ENCODE assay signal across 8 cellular contexts in the genomic region with DNA sequence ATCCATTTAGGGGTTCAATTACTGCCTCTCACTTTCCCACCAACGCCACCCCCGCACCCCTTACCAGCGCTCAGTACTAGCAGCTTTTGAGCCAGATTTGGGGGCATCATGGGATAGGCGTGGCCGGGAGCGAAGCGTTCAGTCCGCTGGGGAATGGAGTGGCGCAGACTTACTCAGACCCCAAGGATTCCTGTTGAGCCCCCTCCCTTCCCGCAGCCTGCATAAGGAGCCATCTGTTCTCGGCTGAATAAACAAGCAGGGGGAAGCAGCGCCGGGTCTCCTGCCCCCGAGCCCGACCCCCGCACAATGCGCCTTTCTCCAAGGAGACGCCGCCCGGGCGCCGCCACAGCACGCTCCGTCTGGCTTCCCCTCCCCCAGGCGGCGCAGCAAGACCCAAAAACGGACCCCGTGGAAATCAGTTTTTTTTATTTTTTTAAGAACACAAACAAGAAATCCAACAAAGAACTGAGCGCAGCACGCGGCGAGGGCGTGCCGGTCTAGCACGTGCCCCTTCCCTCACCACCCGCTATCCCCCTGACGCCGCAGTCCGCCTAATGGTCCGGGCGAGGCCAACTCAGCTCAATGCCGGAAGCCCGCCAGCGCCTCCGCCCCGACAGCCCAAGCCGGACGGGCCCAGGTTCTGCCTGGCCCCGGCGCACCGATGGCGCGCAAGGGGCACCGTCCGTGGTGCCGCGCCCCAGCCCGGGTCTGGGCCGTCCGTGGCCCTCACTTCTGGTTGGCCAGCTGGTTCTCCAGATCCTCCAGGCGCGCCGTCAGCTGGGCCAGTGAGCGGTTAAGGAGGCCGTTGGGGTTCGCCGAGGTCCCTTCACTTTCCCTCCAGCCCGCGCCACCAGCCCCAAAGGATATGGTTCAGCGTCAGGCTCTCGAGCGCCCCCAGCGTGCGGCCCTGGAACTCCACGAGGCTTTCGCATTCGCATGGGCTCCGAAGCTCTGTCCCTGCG. TPM values are rescaled to one million over a fixed set of nuclear protein-coding genes. Genes with fewer than 3 reads are reported as not detected.
DNase-seq lines count a peak whose midpoint lies in the region; ATAC-seq, FAIRE-seq and TF ChIP-seq lines count a peak whose summit lies in the region.

No MANE protein-coding gene starts in this region.

- H3K27ac ChIP-seq in Karpas-422 (ENCODE audit: low read length) (no peak overlapping the region), ovary (no peak overlapping the region), thymus (ENCODE audit: low read depth) (no peak overlapping the region)

- no peak for TF ChIP-seq EP300 in ovary (IDR thresholded peaks at IDR 0.05)

- H3K4me3 ChIP-seq in Karpas-422 (ENCODE audit: low read length) (no peak overlapping the region), ovary (peak overlapping the region; percentile 41), thymus (ENCODE audit: low read length) (peak overlapping the region; percentile 28)

- H3K9me3 ChIP-seq in Karpas-422 (ENCODE audit: low read length) (no peaks in the 10 kb centered on the region), ovary (no peaks in the 10 kb centered on the region), thymus (ENCODE audit: control insufficient read depth) (no peaks in the 10 kb centered on the region)

- H3K4me2 ChIP-seq in Karpas-422 (ENCODE audit: low read depth, low read length, poor library complexity, severe bottlenecking), result no peak overlapping the region

- no peak for TF ChIP-seq POLR2A in GM12891 (IDR thresholded peaks at IDR 0.05; ENCODE audit: low read depth, low read length)
- TF ChIP-seq POLR2A in ovary (IDR thresholded peaks at IDR 0.05), result no peak

- peak; percentile 90 to 92 for ATAC-seq in activated naive CD4-positive, alpha-beta T cell treated with anti-CD3 and anti-CD28 coated beads, Interleukin-2, amount 50 U/mL, for 72 hours
- peak; percentile 88 for ATAC-seq in Right ventricle myocardium inferior
- no peak for ATAC-seq in GM18861 (IDR thresholded peaks at IDR 0.05; ENCODE audit: unreplicated experiment)

- DNase-seq in GM12891 (ENCODE audit: insufficient read length, low spot score) (peak; percentile 79), Karpas-422 (peak; percentile 76), SKM-1 (lab: John Stamatoyannopoulos, UW; ENCODE audit: unreplicated experiment) (peak; percentile 78), Right ventricle myocardium inferior (ENCODE audit: missing footprints) (peak; percentile 92), ovary (peak; percentile 59 to 81 (median 68))
- peak; percentile 86 to 94 for DNase-seq in activated naive CD4-positive, alpha-beta T cell treated with anti-CD3 and anti-CD28 coated beads, Interleukin-2, amount 50 U/mL, for 72 hours (ENCODE audit: low spot score in 2 of 2)

- H3K36me3 ChIP-seq in Karpas-422 (ENCODE audit: insufficient read depth, low read length) (no peaks in the 10 kb centered on the region), ovary (no peaks in the 10 kb centered on the region), thymus (ENCODE audit: control insufficient read depth, insufficient read depth) (no peaks in the 10 kb centered on the region)

- 0 out of 2 replicates have a peak, but pooled peaks cover 4% of the 10 kb centered on the region for H4K20me1 ChIP-seq in Karpas-422 (ENCODE audit: insufficient read depth, low read depth, low read length)

- no peaks in the 10 kb centered on the region for H3K27me3 ChIP-seq in Karpas-422 (ENCODE audit: low read length)
- H3K27me3 ChIP-seq in ovary, result no peaks in the 10 kb centered on the region
- peaks cover 23% of the 10 kb centered on the region for H3K27me3 ChIP-seq in thymus (ENCODE audit: control insufficient read depth, insufficient read depth)

- H3K79me2 ChIP-seq in Karpas-422 (ENCODE audit: low read length), result no peaks in the 10 kb centered on the region

- TF ChIP-seq CTCF in ovary (IDR thresholded peaks at IDR 0.05), result peak; percentile 34 to 65 (median 37)

- no peak overlapping the region for H2AFZ ChIP-seq in Karpas-422 (ENCODE audit: low read length)

- H3K27ac Mint-ChIP-seq in activated naive CD4-positive, alpha-beta T cell treated with anti-CD3 and anti-CD28 coated beads, Interleukin-2, amount 50 U/mL, for 72 hours, result no peak overlapping the region

- no peaks in the 10 kb centered on the region for H3K4me1 ChIP-seq in Karpas-422 (ENCODE audit: low read length)
- H3K4me1 ChIP-seq in ovary (ENCODE audit: insufficient read depth), result no peaks in the 10 kb centered on the region
- H3K4me1 ChIP-seq in thymus (ENCODE audit: control insufficient read depth, insufficient read depth, low read length), result no peaks in the 10 kb centered on the region

- no peaks in the 10 kb centered on the region for H3K9me2 ChIP-seq in Karpas-422 (replicated peaks; ENCODE audit: insufficient read depth, low read length)

- 1 to 2% (median 1%) methylated on average over 64 to 79 of the region's 79 CpGs for WGBS in ovary, 3 donors
- 7% methylated on average over 79 of the region's 79 CpGs for WGBS in thymus

- H3K36me3 Mint-ChIP-seq in activated naive CD4-positive, alpha-beta T cell treated with anti-CD3 and anti-CD28 coated beads, Interleukin-2, amount 50 U/mL, for 72 hours, result no peaks in the 10 kb centered on the region

- no peaks in the 10 kb centered on the region for H3K9me3 Mint-ChIP-seq in activated naive CD4-positive, alpha-beta T cell treated with anti-CD3 and anti-CD28 coated beads, Interleukin-2, amount 50 U/mL, for 72 hours

- intact Hi-C loops in Right ventricle myocardium inferior (cut with DNase I) (loop anchor here (2.0 kb wide), 2 partner anchors 199 to 283 kb away; no protein-coding TSS in a partner anchor), ovary (cut with DNase I) (no loop called here)

- no peak overlapping the region for H3K9ac ChIP-seq in Karpas-422 (ENCODE audit: low read length)

- no peak for FAIRE-seq in GM12891 (lab: Jason Lieb, UNC)

TF ChIP-seq in GM12891, 5 proteins besides CTCF, POLR2A, EP300 and RAD21:
- no peak for TF ChIP-seq POLR2AphosphoS5 (IDR thresholded peaks at IDR 0.05; ENCODE audit: low read depth, low read length)
- no peak for TF ChIP-seq POU2F2 (IDR thresholded peaks at IDR 0.05; ENCODE audit: low read depth, low read length)
- no peak for TF ChIP-seq PAX5 (IDR thresholded peaks at IDR 0.05; ENCODE audit: insufficient read depth, low read length, severe bottlenecking)
- no peak for TF ChIP-seq TAF1 (IDR thresholded peaks at IDR 0.05; ENCODE audit: low read depth, low read length)
- no peak for TF ChIP-seq SPI1 (IDR thresholded peaks at IDR 0.05; ENCODE audit: low read depth, low read length)

RNA-seq across cellular contexts. Expression of a gene that starts 13.3 kb away (rescaled TPM):
- polyA plus RNA-seq in GM12891 (2012; ENCODE audit: low read depth, missing spikeins), result not detected
- not detected in 2 replicates for total RNA-seq in Karpas-422 (2014; rRNA removed; shearing (Covaris generic); ENCODE audit: low replicate concordance)
- not detected for total RNA-seq in activated naive CD4-positive, alpha-beta T cell treated with anti-CD3 and anti-CD28 coated beads, Interleukin-2, amount 50 U/mL, for 72 hours
- total RNA-seq in Right ventricle myocardium inferior (not detected), ovary (under 1 TPM in 2 of 7 donors, not detected in 5; 0.36 to 0.38 TPM)
- polyA plus RNA-seq in ovary (not detected), thymus (0.07 TPM)

RNA-seq across cellular contexts. Expression of a gene that starts 14.8 kb away (rescaled TPM):
- not detected for polyA plus RNA-seq in GM12891 (2012; ENCODE audit: low read depth, missing spikeins)
- total RNA-seq in Karpas-422 (2014; rRNA removed; shearing (Covaris generic); ENCODE audit: low replicate concordance), result not detected in 2 replicates
- total RNA-seq in activated naive CD4-positive, alpha-beta T cell treated with anti-CD3 and anti-CD28 coated beads, Interleukin-2, amount 50 U/mL, for 72 hours, result 1 to 10 TPM in 1 of 2 donors, under 1 TPM in 1; 0.11 to 1.4 TPM
- total RNA-seq in Right ventricle myocardium inferior, result not detected
- under 1 TPM in 1 of 7 donors, not detected in 6; 0.10 TPM for total RNA-seq in ovary
- polyA plus RNA-seq in ovary, result not detected
- 0.14 TPM for polyA plus RNA-seq in thymus

RNA-seq across cellular contexts. Expression of a gene that starts 39.0 kb away (rescaled TPM):
- polyA plus RNA-seq in GM12891 (2012; ENCODE audit: low read depth, missing spikeins), result not detected
- total RNA-seq in Karpas-422 (2014; rRNA removed; shearing (Covaris generic); ENCODE audit: low replicate concordance), result not detected in 2 replicates
- total RNA-seq in activated naive CD4-positive, alpha-beta T cell treated with anti-CD3 and anti-CD28 coated beads, Interleukin-2, amount 50 U/mL, for 72 hours, result not detected
- total RNA-seq in Right ventricle myocardium inferior (5.7 TPM), ovary (100 to 1,000 TPM in 2 of 7 donors, 10 to 100 TPM in 3, 1 to 10 TPM in 1, not detected in 1; 4.0 to 622 (median 33.3) TPM)
- polyA plus RNA-seq in ovary (10 to 100 TPM; 16.6 to 45.5 TPM), thymus (663 TPM)

RNA-seq across cellular contexts. Expression of a gene that starts 54.9 kb away (rescaled TPM):
- polyA plus RNA-seq in GM12891 (2012; ENCODE audit: low read depth, missing spikeins), result 2.7 TPM
- not detected in 2 replicates for total RNA-seq in Karpas-422 (2014; rRNA removed; shearing (Covaris generic); ENCODE audit: low replicate concordance)
- total RNA-seq in activated naive CD4-positive, alpha-beta T cell treated with anti-CD3 and anti-CD28 coated beads, Interleukin-2, amount 50 U/mL, for 72 hours, result 10 to 100 TPM; 23.5 to 33.0 TPM
- total RNA-seq in Right ventricle myocardium inferior (82.1 TPM), ovary (100 to 1,000 TPM in 1 of 7 donors, 10 to 100 TPM in 6; 12.9 to 269 (median 45.9) TPM)
- polyA plus RNA-seq in ovary (10 to 100 TPM; 17.3 to 49.0 TPM), thymus (18.9 TPM)
